Comparison of ENCODE assay signal across 11 cellular contexts in the genomic region with DNA sequence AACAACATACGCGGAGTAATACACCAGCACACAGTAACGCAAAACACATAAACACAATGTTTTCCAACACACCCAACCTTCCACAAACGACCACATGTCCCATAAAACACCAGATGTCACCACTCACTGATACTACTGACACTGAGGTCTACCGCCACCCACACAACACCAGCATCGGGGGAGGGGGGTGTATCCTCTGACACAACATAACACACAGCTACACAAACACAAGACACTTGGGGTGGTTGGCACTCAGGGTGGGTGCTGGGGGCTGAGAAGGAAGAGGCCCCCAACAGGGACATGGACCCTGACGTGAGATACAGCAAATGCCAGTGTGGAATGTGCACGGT. TPM values are rescaled to one million over a fixed set of nuclear protein-coding genes. Genes with fewer than 3 reads are reported as not detected.
DNase-seq lines count a peak whose midpoint lies in the region; ATAC-seq lines count a peak whose summit lies in the region.
"Had no signal": no experiment of that assay in that cellular context is flagged by ENCODE, and none has a peak within 500 bp of the region (broad histone marks: within the 10 kb centered on the region; RNA-seq: fewer than 3 reads in every experiment).

No MANE protein-coding gene starts in this region.

- peak overlapping the region; percentile 59 for H3K18ac ChIP-seq in neuronal stem cell (ENCODE audit: low read length)

- H3K27ac ChIP-seq in KOPT-K1 (ENCODE audit: low read depth, low read length, poor library complexity, severe bottlenecking) (peak overlapping the region; percentile 2), neuronal stem cell (replicated peaks; ENCODE audit: low read length) (no peak overlapping the region)
- H3K27ac ChIP-seq: right atrium auricular region, thoracic aorta had no signal

- no peak overlapping the region for H4K91ac ChIP-seq in neuronal stem cell (ENCODE audit: low read depth, low read length, poor library complexity)

- H2BK12ac ChIP-seq in neuronal stem cell (ENCODE audit: low read length), result no peak overlapping the region

- peaks cover 1% of the 10 kb centered on the region for H3K79me1 ChIP-seq in neuronal stem cell (ENCODE audit: low read depth, low read length)

- 100% methylated on average over 2 of the region's 8 CpGs; no CpG with 5 or more reads in 1 of the 2 donors for WGBS in neuronal stem cell (ENCODE audit: extremely low coverage in 2 of 2, insufficient read length in 2 of 2, insufficient replicate concordance in 1 of 2), 2 donors

- no peak overlapping the region for H3K9ac ChIP-seq in neuronal stem cell (ENCODE audit: low read depth, low read length, poor library complexity)

- H3K23ac ChIP-seq in neuronal stem cell (ENCODE audit: low read depth, low read length, poor library complexity), result no peak overlapping the region

- no peak overlapping the region for H2AFZ ChIP-seq in neuronal stem cell (ENCODE audit: low read length)

- H2BK5ac ChIP-seq in neuronal stem cell (ENCODE audit: low read length), result peak overlapping the region; percentile 57

- no peak for DNase-seq in T-helper 1 cell
- DNase-seq in neuronal stem cell (ENCODE audit: low spot score), result no peak
- DNase-seq in amygdala (lab: John Stamatoyannopoulos, UW), result no peak
- DNase-seq: effector CD8-positive, alpha-beta T cell had no signal

- no peaks in the 10 kb centered on the region for H3K27me3 Mint-ChIP-seq in T-helper 1 cell treated with Interleukin-12 subunit alpha and Interleukin-12 subunit beta and Interleukin-4 antibody, amounts not matched to agents 30 μg/mL and 1 μg/mL, for 36 hours (ENCODE audit: low read depth)
- no peaks in the 10 kb centered on the region for H3K27me3 Mint-ChIP-seq in activated naive CD8-positive, alpha-beta T cell

- no peaks in the 10 kb centered on the region for H3K9me3 Mint-ChIP-seq in T-helper 1 cell treated with Interleukin-12 subunit alpha and Interleukin-12 subunit beta and Interleukin-4 antibody, amounts not matched to agents 30 μg/mL and 1 μg/mL, for 36 hours
- H3K9me3 Mint-ChIP-seq in activated naive CD8-positive, alpha-beta T cell (ENCODE audit: low read depth), result no peaks in the 10 kb centered on the region

- no peak overlapping the region for H2BK15ac ChIP-seq in neuronal stem cell (ENCODE audit: low read length)

- no peaks in the 10 kb centered on the region for H3K36me3 ChIP-seq in KOPT-K1 (ENCODE audit: insufficient read depth, low read length)
- no peaks in the 10 kb centered on the region for H3K36me3 ChIP-seq in neuronal stem cell (replicated peaks in 1 of 2; ENCODE audit: control insufficient read depth in 2 of 2, insufficient read depth in 2 of 2, low read length in 2 of 2)
- H3K36me3 ChIP-seq: right atrium auricular region, thoracic aorta had no signal

- H3K36me3 Mint-ChIP-seq in T-helper 1 cell treated with Interleukin-12 subunit alpha and Interleukin-12 subunit beta and Interleukin-4 antibody, amounts not matched to agents 30 μg/mL and 1 μg/mL, for 36 hours (ENCODE audit: low read depth), result peaks cover 15% of the 10 kb centered on the region
- H3K36me3 Mint-ChIP-seq in activated naive CD8-positive, alpha-beta T cell, result no peaks in the 10 kb centered on the region

- H3K9me3 ChIP-seq in KOPT-K1 (ENCODE audit: insufficient read depth, low read length, poor library complexity, severe bottlenecking), result no peaks in the 10 kb centered on the region
- no peaks in the 10 kb centered on the region for H3K9me3 ChIP-seq in neuronal stem cell (replicated peaks in 1 of 2; ENCODE audit: control insufficient read depth in 2 of 2, insufficient read depth in 1 of 2, low read depth in 1 of 2, low read length in 2 of 2)
- H3K9me3 ChIP-seq: right atrium auricular region, thoracic aorta had no signal

- peak overlapping the region; percentile 58 for H3K27ac Mint-ChIP-seq in T-helper 1 cell treated with Interleukin-12 subunit alpha and Interleukin-12 subunit beta and Interleukin-4 antibody, amounts not matched to agents 30 μg/mL and 1 μg/mL, for 36 hours
- peak overlapping the region; percentile 95 for H3K27ac Mint-ChIP-seq in activated naive CD8-positive, alpha-beta T cell

- H2BK120ac ChIP-seq in neuronal stem cell (ENCODE audit: low read depth, low read length), result no peak overlapping the region

- H3K14ac ChIP-seq in neuronal stem cell (ENCODE audit: low read length), result no peak overlapping the region

- H3K4me2 ChIP-seq in neuronal stem cell (ENCODE audit: insufficient read depth, low read length, poor library complexity, severe bottlenecking), result no peak overlapping the region

- peaks cover 3 to 12% of the 10 kb centered on the region in 2 donors for H3K4me1 ChIP-seq in neuronal stem cell (ENCODE audit: control insufficient read depth in 2 of 2, insufficient read depth in 1 of 2, low read depth in 1 of 2, low read length in 2 of 2)

- peaks cover 65% of the 10 kb centered on the region for H3K4me1 Mint-ChIP-seq in T-helper 1 cell treated with Interleukin-12 subunit alpha and Interleukin-12 subunit beta and Interleukin-4 antibody, amounts not matched to agents 30 μg/mL and 1 μg/mL, for 36 hours (ENCODE audit: low read depth)
- H3K4me1 Mint-ChIP-seq in activated naive CD8-positive, alpha-beta T cell (ENCODE audit: low read depth), result peaks cover 65% of the 10 kb centered on the region

- ATAC-seq in HG02970 (IDR thresholded peaks at IDR 0.05; ENCODE audit: low FRiP score, unreplicated experiment) (no peak), HG02571 (IDR thresholded peaks at IDR 0.05; ENCODE audit: unreplicated experiment) (no peak)

- H3K27me3 ChIP-seq in neuronal stem cell (ENCODE audit: control insufficient read depth in 3 of 3, insufficient read depth in 3 of 3, low read depth in 1 of 3, low read length in 3 of 3), result no peaks in the 10 kb centered on the region
- H3K27me3 ChIP-seq: right atrium auricular region had no signal

- peak overlapping the region; percentile 31 for H2AK5ac ChIP-seq in neuronal stem cell (ENCODE audit: low read depth, low read length)

- no peak overlapping the region for H3K4ac ChIP-seq in neuronal stem cell (ENCODE audit: low read length)

- H3K4me3 ChIP-seq in neuronal stem cell (ENCODE audit: low read length in 2 of 2), result no peak overlapping the region
- H3K4me3 ChIP-seq: right atrium auricular region, thoracic aorta had no signal

- H3K4me3 Mint-ChIP-seq in T-helper 1 cell treated with Interleukin-12 subunit alpha and Interleukin-12 subunit beta and Interleukin-4 antibody, amounts not matched to agents 30 μg/mL and 1 μg/mL, for 36 hours, result peak overlapping the region; percentile 49
- peak overlapping the region; percentile 88 for H3K4me3 Mint-ChIP-seq in activated naive CD8-positive, alpha-beta T cell

- H4K8ac ChIP-seq in neuronal stem cell (ENCODE audit: low read depth, low read length), result no peak overlapping the region

RNA-seq across cellular contexts. Expression of a gene that starts 1.5 kb away (rescaled TPM):
- polyA plus RNA-seq in neuronal stem cell (2013, experiment 1 of 2), result 0.20 TPM
- polyA plus RNA-seq in neuronal stem cell (2013, experiment 2 of 2), result 0.11 TPM

RNA-seq across cellular contexts. Expression of a gene that starts 20.0 kb away (rescaled TPM):
- polyA plus RNA-seq in neuronal stem cell (2013, experiment 1 of 2), result 0.03 TPM
- polyA plus RNA-seq in neuronal stem cell (2013, experiment 2 of 2), result 0.12 TPM

RNA-seq across cellular contexts. Expression of a gene that starts 27.5 kb away (rescaled TPM):
- polyA plus RNA-seq in neuronal stem cell (2013, experiment 1 of 2), result 21.9 TPM
- 20.9 TPM for polyA plus RNA-seq in neuronal stem cell (2013, experiment 2 of 2)

RNA-seq across cellular contexts. Expression of a gene that starts 44.8 kb away (rescaled TPM):
- polyA plus RNA-seq in neuronal stem cell (2013, experiment 1 of 2), result 4.2 TPM
- polyA plus RNA-seq in neuronal stem cell (2013, experiment 2 of 2), result 4.7 TPM
